14 cellular contexts compared by ENCODE assay signal in the genomic region with DNA sequence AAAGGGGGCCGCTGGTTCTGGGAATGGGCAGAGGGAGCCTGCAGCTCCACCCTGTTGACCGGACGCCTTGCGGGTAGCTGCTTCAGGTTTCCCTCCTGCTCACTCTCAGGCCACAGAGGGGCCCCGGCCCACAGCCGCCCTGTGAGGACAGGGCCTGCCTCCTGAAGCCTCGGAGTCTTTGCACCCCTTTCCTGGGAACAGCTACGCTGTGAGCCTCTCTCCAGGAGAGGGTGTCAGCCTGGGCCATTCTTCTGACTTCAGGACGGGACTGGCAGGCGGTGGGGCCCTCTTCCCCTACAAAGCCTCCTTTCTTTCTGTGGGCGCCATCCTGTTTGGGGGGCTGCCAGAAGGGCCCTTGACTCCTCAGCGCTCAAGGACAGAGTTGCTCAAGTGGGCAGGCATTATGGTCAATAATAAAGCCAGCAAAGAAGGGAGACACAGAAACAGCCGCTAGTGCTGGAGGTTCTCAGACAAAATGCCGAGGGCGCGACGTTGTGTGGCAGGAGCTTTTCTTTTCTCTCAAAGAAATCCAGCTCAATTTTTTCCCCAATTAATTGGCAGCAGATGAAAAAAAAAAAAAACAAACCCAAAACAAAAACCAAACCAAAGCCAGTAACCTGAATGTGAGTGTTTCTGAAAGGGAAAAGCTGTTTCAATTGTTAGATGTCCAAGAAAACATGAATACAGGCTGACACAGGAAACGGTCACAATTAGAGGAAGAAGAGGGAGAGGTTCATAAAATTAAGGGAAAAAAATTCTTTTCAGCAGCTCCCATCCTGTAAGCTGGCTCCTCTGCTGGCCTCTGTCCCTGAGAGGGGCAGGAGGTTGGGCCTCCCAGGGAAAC. TPM values are rescaled to one million over a fixed set of nuclear protein-coding genes. Genes with fewer than 3 reads are reported as not detected.
DNase-seq lines count a peak whose midpoint lies in the region; ATAC-seq and TF ChIP-seq lines count a peak whose summit lies in the region.
"Had no signal": no experiment of that assay in that cellular context is flagged by ENCODE, and none has a peak within 500 bp of the region (broad histone marks: within the 10 kb centered on the region; RNA-seq: fewer than 3 reads in every experiment).

No MANE protein-coding gene starts in this region.

- H3K27me3 Mint-ChIP-seq in neural crest cell (ENCODE audit: low read depth), result no peaks in the 10 kb centered on the region
- H3K27me3 Mint-ChIP-seq: activated naive CD8-positive, alpha-beta T cell treated with anti-CD3 and anti-CD28 coated beads for 36 hours; stimulated activated naive CD8-positive, alpha-beta T cell treated with anti-CD3 and anti-CD28 coated beads, Interleukin-15, amount 100 ng/mL, for 72 hours had no signal

- no peaks in the 10 kb centered on the region for H3K36me3 Mint-ChIP-seq in neural crest cell (ENCODE audit: low read depth)
- H3K36me3 Mint-ChIP-seq: activated naive CD8-positive, alpha-beta T cell treated with anti-CD3 and anti-CD28 coated beads for 36 hours; CD8-positive, alpha-beta memory T cell had no signal

- peak overlapping the region in 1 of 2 donors; percentile 44 for H3K27ac ChIP-seq in testis

- intact Hi-C loops in head of caudate nucleus (cut with DNase I) (loop anchor here (10.0 kb wide), 1 partner anchor 48 kb away; no protein-coding TSS in a partner anchor), testis (cut with DNase I; ENCODE audit: low total_unique reads) (loop anchor here (10.0 kb wide), 1 partner anchor 148 kb away; the partner anchor contains the start of gene SHB)

- peak overlapping the region; percentile 21 for H3K27ac Mint-ChIP-seq in neural crest cell (ENCODE audit: unreplicated experiment)
- H3K27ac Mint-ChIP-seq: activated naive CD8-positive, alpha-beta T cell treated with anti-CD3 and anti-CD28 coated beads for 36 hours; CD8-positive, alpha-beta memory T cell had no signal

- 72 to 75% methylated on average over 18 of the region's 18 CpGs for WGBS in testis, 2 donors

- peaks cover 38% of the 10 kb centered on the region for H3K4me1 Mint-ChIP-seq in neural crest cell
- H3K4me1 Mint-ChIP-seq: activated naive CD8-positive, alpha-beta T cell treated with anti-CD3 and anti-CD28 coated beads for 36 hours; stimulated activated naive CD8-positive, alpha-beta T cell treated with anti-CD3 and anti-CD28 coated beads, Interleukin-15, amount 100 ng/mL, for 72 hours had no signal

- no peaks in the 10 kb centered on the region for H3K9me3 ChIP-seq in testis

- H3K27me3 ChIP-seq in testis, result no peaks in the 10 kb centered on the region

- no peaks in the 10 kb centered on the region for H3K9me3 Mint-ChIP-seq in neural crest cell
- H3K9me3 Mint-ChIP-seq: activated naive CD8-positive, alpha-beta T cell treated with anti-CD3 and anti-CD28 coated beads for 36 hours; CD8-positive, alpha-beta memory T cell; stimulated activated naive CD8-positive, alpha-beta T cell treated with anti-CD3 and anti-CD28 coated beads, Interleukin-15, amount 100 ng/mL, for 72 hours had no signal

- TF ChIP-seq POLR2A in testis (IDR thresholded peaks at IDR 0.05), result no peak

- H3K4me3 ChIP-seq in testis, result no peak overlapping the region

- ATAC-seq in GM18909 (IDR thresholded peaks at IDR 0.05; ENCODE audit: poor library complexity, unreplicated experiment) (no peak), GM18498 (IDR thresholded peaks at IDR 0.05; ENCODE audit: unreplicated experiment) (no peak)
- ATAC-seq: stimulated activated naive CD8-positive, alpha-beta T cell treated with anti-CD3 and anti-CD28 coated beads, Interleukin-15, amount 100 ng/mL, for 72 hours had no signal

- TF ChIP-seq CTCF in neural crest cell (conservative IDR thresholded peaks at IDR 0.05), result no peak
- TF ChIP-seq CTCF in testis (IDR thresholded peaks at IDR 0.05), result no peak

- DNase-seq in astrocyte of the hippocampus (ENCODE audit: low read depth, low spot score), result peak; percentile 62
- peak in 31 of 42 donors; percentile 46 to 84 (median 66) for DNase-seq in head of caudate nucleus
- DNase-seq in neural crest cell (ENCODE audit: low read depth, low spot score), result no peak
- peak; percentile 24 for DNase-seq in testis
- DNase-seq in NCI-H146 (lab: John Stamatoyannopoulos, UW), result no peak
- DNase-seq: activated naive CD8-positive, alpha-beta T cell treated with anti-CD3 and anti-CD28 coated beads for 36 hours; GDM1; NCI-H1417; NCI-H526 treated with DMSO at 0.1 percent for 48 hours; SIG-M5; stimulated activated naive CD8-positive, alpha-beta T cell treated with anti-CD3 and anti-CD28 coated beads, Interleukin-15, amount 100 ng/mL, for 72 hours had no signal

- no peaks in the 10 kb centered on the region for H3K36me3 ChIP-seq in testis (ENCODE audit: low read depth, missing control alignments)

- peaks cover 5% of the 10 kb centered on the region for H3K4me1 ChIP-seq in testis

- no peak overlapping the region for H3K4me3 Mint-ChIP-seq in neural crest cell
- H3K4me3 Mint-ChIP-seq: activated naive CD8-positive, alpha-beta T cell treated with anti-CD3 and anti-CD28 coated beads for 36 hours; CD8-positive, alpha-beta memory T cell; stimulated activated naive CD8-positive, alpha-beta T cell treated with anti-CD3 and anti-CD28 coated beads, Interleukin-15, amount 100 ng/mL, for 72 hours had no signal

RNA-seq across cellular contexts. Expression of gene SLC25A51, which starts 12.8 kb away (rescaled TPM):
- total RNA-seq in neural crest cell (32.5 and 33.0 TPM in 2 replicates), testis (10 to 100 TPM; 19.1 to 27.4 TPM)
- polyA plus RNA-seq in testis (ENCODE audit: insufficient read depth, low read depth, low replicate concordance), result 18.4 TPM

Comparison
In these comparisons a context has a peak if more than half of its experiments do, and no peak if none do; other contexts are left out.
1. DNase-seq: peak in astrocyte of the hippocampus (single experiment), head of caudate nucleus (31 of 42) and testis (single experiment); none in neural crest cell (single experiment) and NCI-H146 (single experiment).